8 cellular contexts compared by ENCODE assay signal in the genomic region with DNA sequence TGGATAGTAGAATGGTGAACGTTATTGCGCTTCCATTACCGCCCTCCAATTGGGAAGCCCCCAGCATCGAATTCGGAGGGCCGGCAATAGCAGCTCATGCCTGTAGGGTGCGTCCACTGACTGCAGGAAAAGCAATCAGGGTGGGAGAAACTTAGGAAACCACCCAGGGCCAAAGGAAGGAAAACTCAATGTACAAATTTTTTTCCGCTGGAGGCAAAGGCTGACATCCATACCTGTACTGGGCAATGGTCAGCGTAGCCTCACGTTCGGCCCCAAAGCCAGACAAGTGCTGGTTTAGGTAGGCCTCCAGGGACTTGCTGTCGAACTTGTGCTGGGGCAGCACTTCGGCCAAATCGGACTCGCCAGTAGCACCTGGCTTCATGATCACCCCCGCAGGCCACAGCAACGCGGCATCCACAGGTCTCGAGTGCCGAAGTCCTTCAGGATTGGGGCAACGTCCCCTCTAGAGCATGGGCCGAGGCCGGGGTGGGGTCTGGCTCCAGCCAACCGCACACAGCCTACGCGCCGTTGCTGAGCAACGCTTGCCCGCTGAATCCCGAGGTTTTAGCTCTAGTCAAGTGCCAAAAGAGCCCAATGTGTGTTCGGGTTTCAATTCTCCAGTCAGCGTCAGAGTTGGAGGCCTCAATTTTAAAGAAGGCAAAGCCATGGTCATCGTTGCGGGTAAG. TPM values are rescaled to one million over a fixed set of nuclear protein-coding genes. Genes with fewer than 3 reads are reported as not detected.
DNase-seq lines count a peak whose midpoint lies in the region; ATAC-seq and TF ChIP-seq lines count a peak whose summit lies in the region.

A gene with protein sequence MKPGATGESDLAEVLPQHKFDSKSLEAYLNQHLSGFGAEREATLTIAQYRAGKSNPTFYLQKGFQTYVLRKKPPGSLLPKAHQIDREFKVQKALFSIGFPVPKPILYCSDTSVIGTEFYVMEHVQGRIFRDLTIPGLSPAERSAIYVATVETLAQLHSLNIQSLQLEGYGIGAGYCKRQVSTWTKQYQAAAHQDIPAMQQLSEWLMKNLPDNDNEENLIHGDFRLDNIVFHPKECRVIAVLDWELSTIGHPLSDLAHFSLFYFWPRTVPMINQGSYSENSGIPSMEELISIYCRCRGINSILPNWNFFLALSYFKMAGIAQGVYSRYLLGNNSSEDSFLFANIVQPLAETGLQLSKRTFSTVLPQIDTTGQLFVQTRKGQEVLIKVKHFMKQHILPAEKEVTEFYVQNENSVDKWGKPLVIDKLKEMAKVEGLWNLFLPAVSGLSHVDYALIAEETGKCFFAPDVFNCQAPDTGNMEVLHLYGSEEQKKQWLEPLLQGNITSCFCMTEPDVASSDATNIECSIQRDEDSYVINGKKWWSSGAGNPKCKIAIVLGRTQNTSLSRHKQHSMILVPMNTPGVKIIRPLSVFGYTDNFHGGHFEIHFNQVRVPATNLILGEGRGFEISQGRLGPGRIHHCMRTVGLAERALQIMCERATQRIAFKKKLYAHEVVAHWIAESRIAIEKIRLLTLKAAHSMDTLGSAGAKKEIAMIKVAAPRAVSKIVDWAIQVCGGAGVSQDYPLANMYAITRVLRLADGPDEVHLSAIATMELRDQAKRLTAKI (minus strand): TSS at position 440 of the 686 bp plus-strand sequence. CDS start 58 bp downstream, at position 382.

- H3K27me3 ChIP-seq in osteoblast (ENCODE audit: insufficient read depth, low read length) (no peaks in the 10 kb centered on the region), aorta (ENCODE audit: control insufficient read depth in 1 of 2, insufficient read depth in 2 of 2, low read length in 1 of 2) (no peaks in the 10 kb centered on the region)

- peak within 1 kb of the TSS; percentile 99 for H3K4me2 ChIP-seq in osteoblast (ENCODE audit: insufficient read depth, low read length)

- peak within 1 kb of the TSS; percentile 98 for H2AFZ ChIP-seq in osteoblast (ENCODE audit: low read length)

- in situ Hi-C loops in KBM-7 (cut with MboI; ENCODE audit: low pct_unique_long_range_greater_than_20kb, low sequenced_read_pairs), result no loop called here

- DNase-seq in GM04503 (ENCODE audit: low read depth) (peak; percentile 42), KBM-7 (peak; percentile 82), RPMI7951 (ENCODE audit: low read depth) (peak; percentile 75), Right ventricle myocardium inferior (ENCODE audit: missing footprints) (peak; percentile 85), osteoblast (ENCODE audit: insufficient read length, low spot score, missing footprints) (peak; percentile 94), aorta (peak; percentile 89 to 92)

- H3K36me3 ChIP-seq in osteoblast (ENCODE audit: insufficient read depth, low read length) (no peaks in the 10 kb centered on the region), aorta (ENCODE audit: control insufficient read depth in 1 of 2, insufficient read depth in 2 of 2, low read length in 1 of 2) (no peaks in the 10 kb centered on the region)

- H3K9me3 ChIP-seq in osteoblast (ENCODE audit: low read depth, low read length) (no peaks in the 10 kb centered on the region), aorta (ENCODE audit: control insufficient read depth, low read length) (no peaks in the 10 kb centered on the region)

- peaks cover 1% of the 10 kb centered on the region for H4K20me1 ChIP-seq in osteoblast (ENCODE audit: insufficient read depth, low read length)

- peak within 1 kb of the TSS; percentile 95 for H3K4me3 ChIP-seq in osteoblast (ENCODE audit: insufficient read depth, low read length)
- peak within 1 kb of the TSS; percentile 71 to 90 for H3K4me3 ChIP-seq in aorta (ENCODE audit: low read length in 2 of 2)

- peak; percentile 75 for TF ChIP-seq CTCF in osteoblast (IDR thresholded peaks at IDR 0.05; ENCODE audit: extremely low read depth, low read depth, low read length)

- intact Hi-C loops in Right ventricle myocardium inferior (cut with DNase I), result loop anchor here (2.0 kb wide), 1 partner anchor 63 kb away; a partner anchor contains a TSS
- intact Hi-C loops in aorta (cut with DNase I), result no loop called here

- ATAC-seq in GM21786 (IDR thresholded peaks at IDR 0.05; ENCODE audit: unreplicated experiment), result peak; percentile 57
- peak; percentile 88 for ATAC-seq in Right ventricle myocardium inferior
- peak; percentile 92 for ATAC-seq in aorta (ENCODE audit: low FRiP score)

- H3K79me2 ChIP-seq in osteoblast (ENCODE audit: insufficient read depth, low read length), result peaks cover 70% of the 10 kb centered on the region

- WGBS in adipose tissue, 3 donors, result 0 to 1% (median 0%) methylated on average over 34 of the region's 34 CpGs
- WGBS in aorta, 2 donors, result 0% methylated on average over 34 of the region's 34 CpGs

- H3K4me1 ChIP-seq in osteoblast (ENCODE audit: insufficient read depth, low read length) (peaks cover 17% of the 10 kb centered on the region), aorta (ENCODE audit: control insufficient read depth in 1 of 2, insufficient read depth in 2 of 2, low read length in 2 of 2) (no peaks in the 10 kb centered on the region)

- H3K27ac ChIP-seq in adipose tissue (ENCODE audit: low read depth, low read length) (peak within 1 kb of the TSS; percentile 55), osteoblast (ENCODE audit: low read depth, low read length) (peak within 1 kb of the TSS; percentile 96), aorta (ENCODE audit: low read depth in 1 of 2, low read length in 2 of 2) (peak within 1 kb of the TSS; percentile 29 to 95)

RNA-seq across cellular contexts. Expression of the gene that starts here (rescaled TPM):
- total RNA-seq in RPMI7951 (2014; rRNA removed; shearing (Covaris generic)), result 17.8 and 18.4 TPM in 2 replicates
- polyA plus RNA-seq in adipose tissue (10 to 100 TPM in 1 of 3 donors, 1 to 10 TPM in 2; 7.1 to 16.2 (median 9.4) TPM), aorta (10 to 100 TPM; 10.0 to 89.6 TPM)
- total RNA-seq in Right ventricle myocardium inferior (14.5 TPM), osteoblast (30.1 and 31.1 TPM in 2 replicates), aorta (10 to 100 TPM; 31.9 to 52.4 TPM)

Comparison
In these comparisons a context has a peak if more than half of its experiments do, and no peak if none do; other contexts are left out.
1. Peak in every context shown above with its lines: DNase-seq, ATAC-seq, H3K4me3 ChIP-seq and H3K27ac ChIP-seq.
2. DNase-seq: peak in every context shown above with its lines; median percentile 94 in osteoblast; 90 in aorta; 85 in Right ventricle myocardium inferior; 82 in KBM-7; 75 in RPMI7951; 42 in GM04503.